ENCODE assay signal across 1 cellular context in genomic region chr6:129644567-129645015, GRCh38.
TF ChIP-seq lines count a peak whose summit lies in the region.

No MANE protein-coding gene starts in this region.

TF ChIP-seq in IMR-90, 13 proteins besides CTCF, POLR2A, EP300 and RAD21 (continued from another document):
- TF ChIP-seq CEBPB (IDR thresholded peaks at IDR 0.05; ENCODE audit: low read depth, low read length) = peak; percentile 75
